ENCODE assay signal across 9 cellular contexts in genomic region chr20:19074828-19075516, GRCh38.
DNase-seq lines count a peak whose midpoint lies in the region; ATAC-seq lines count a peak whose summit lies in the region.
"Had no signal": no experiment of that assay in that cellular context is flagged by ENCODE, and none has a peak within 500 bp of the region (broad histone marks: within the 10 kb centered on the region; RNA-seq: fewer than 3 reads in every experiment).

No MANE protein-coding gene starts in this region.

- no peak overlapping the region for H3K4me3 ChIP-seq in HAP-1

- no peaks in the 10 kb centered on the region for H3K36me3 Mint-ChIP-seq in natural killer cell treated with Interleukin-12 subunit alpha and Interleukin-12 subunit beta and Interleukin-15 and Interleukin-18, amount 100 ng/mL, for 72 hours

- no peaks in the 10 kb centered on the region for H3K9me3 ChIP-seq in HAP-1

- H3K9me3 Mint-ChIP-seq in natural killer cell treated with Interleukin-12 subunit alpha and Interleukin-12 subunit beta and Interleukin-15 and Interleukin-18, amount 100 ng/mL, for 72 hours = no peaks in the 10 kb centered on the region

- H3K27ac Mint-ChIP-seq in natural killer cell treated with Interleukin-12 subunit alpha and Interleukin-12 subunit beta and Interleukin-15 and Interleukin-18, amount 100 ng/mL, for 72 hours = peak overlapping the region; percentile 3 to 40

- in situ Hi-C loops in HAP-1 (cut with MboI; ENCODE audit: low sequenced_read_pairs) = no loop called here

- no peaks in the 10 kb centered on the region for H3K36me3 ChIP-seq in HAP-1 (replicated peaks)

- peaks cover 18 to 21% of the 10 kb centered on the region in 2 donors for H3K4me1 Mint-ChIP-seq in natural killer cell treated with Interleukin-12 subunit alpha and Interleukin-12 subunit beta and Interleukin-15 and Interleukin-18, amount 100 ng/mL, for 72 hours (ENCODE audit: low read depth in 2 of 2)

- H3K4me3 Mint-ChIP-seq in natural killer cell treated with Interleukin-12 subunit alpha and Interleukin-12 subunit beta and Interleukin-15 and Interleukin-18, amount 100 ng/mL, for 72 hours = peak overlapping the region; percentile 45

- peaks cover 0 to 2% of the 10 kb centered on the region in 2 donors for H3K27me3 Mint-ChIP-seq in natural killer cell treated with Interleukin-12 subunit alpha and Interleukin-12 subunit beta and Interleukin-15 and Interleukin-18, amount 100 ng/mL, for 72 hours

- DNase-seq in NOMO-1 treated with dmso at 0.1 percent for 144 hours (lab: John Stamatoyannopoulos, UW; ENCODE audit: unreplicated experiment) (peak; percentile 95), HAP-1 (ENCODE audit: low spot score in 2 of 2) (no peak), iPS-NIHi11 (ENCODE audit: low spot score) (no peak), NCI-H128 (lab: John Stamatoyannopoulos, UW; ENCODE audit: unreplicated experiment) (no peak)
- DNase-seq in natural killer cell treated with Interleukin-12 subunit alpha and Interleukin-12 subunit beta and Interleukin-15 and Interleukin-18, amount 100 ng/mL, for 72 hours (ENCODE audit: low spot score) = peak; percentile 71

- no peaks in the 10 kb centered on the region for H3K27me3 ChIP-seq in HAP-1 (ENCODE audit: low read depth)

- ATAC-seq in GM18520 (IDR thresholded peaks at IDR 0.05; ENCODE audit: unreplicated experiment) (peak; percentile 33), GM21723 (IDR thresholded peaks at IDR 0.05; ENCODE audit: unreplicated experiment) (peak; percentile 30), GM21526 (IDR thresholded peaks at IDR 0.05; ENCODE audit: low FRiP score, unreplicated experiment) (no peak)
- ATAC-seq in natural killer cell treated with Interleukin-12 subunit alpha and Interleukin-12 subunit beta and Interleukin-15 and Interleukin-18, amount 100 ng/mL, for 72 hours = peak; percentile 86 to 93
- ATAC-seq: HCT116 had no signal

- H3K4me1 ChIP-seq in HAP-1 = no peaks in the 10 kb centered on the region

Comparison
In these comparisons a context has a peak if more than half of its experiments do, and no peak if none do; other contexts are left out.
1. DNase-seq: peak in NOMO-1 treated with dmso at 0.1 percent for 144 hours (single experiment) and natural killer cell treated with Interleukin-12 subunit alpha and Interleukin-12 subunit beta and Interleukin-15 and Interleukin-18, amount 100 ng/mL, for 72 hours (single experiment); none in HAP-1 (0 of 2), iPS-NIHi11 (single experiment) and NCI-H128 (single experiment).